ENCODE assay signal across 8 cellular contexts in genomic region chr16:79601092-79601977, GRCh38. TPM values are rescaled to one million over a fixed set of nuclear protein-coding genes. Genes with fewer than 3 reads are reported as not detected.
DNase-seq lines count a peak whose midpoint lies in the region; ATAC-seq and TF ChIP-seq lines count a peak whose summit lies in the region.

No MANE protein-coding gene starts in this region.

- H3K4me1 Mint-ChIP-seq in Calu3 (ENCODE audit: low read depth, unreplicated experiment), result peaks cover 24% of the 10 kb centered on the region

- no peaks in the 10 kb centered on the region for H3K9me3 Mint-ChIP-seq in Calu3 (ENCODE audit: low read depth, unreplicated experiment)

- BruUV-seq in Calu3 (replicated peaks; lab: Mats Ljungman, UMichigan), result no TSS peak

- H3K4me1 ChIP-seq in iPS DF 6.9 (ENCODE audit: control insufficient read depth, insufficient read depth, low read length), result peaks cover 2% of the 10 kb centered on the region; the same call in 1 of the 2 replicates

- H3K9me3 ChIP-seq in iPS DF 6.9 (ENCODE audit: control insufficient read depth, insufficient read depth, low read length), result no peaks in the 10 kb centered on the region

- peak; percentile 22 for DNase-seq in Calu3
- DNase-seq in NCI-H69 (lab: John Stamatoyannopoulos, UW), result peak; percentile 45
- no peak for DNase-seq in astrocyte of the cerebellum (ENCODE audit: low read depth)
- no peak for DNase-seq in iPS DF 6.9 (ENCODE audit: low read depth, low spot score)
- peak; percentile 32 for DNase-seq in renal cortical epithelial cell (ENCODE audit: low read depth)
- no peak for DNase-seq in NK-92 (lab: John Stamatoyannopoulos, UW; ENCODE audit: unreplicated experiment)

- H3K27ac Mint-ChIP-seq in Calu3 (ENCODE audit: unreplicated experiment), result peak overlapping the region; percentile 91

- no peak for ATAC-seq in HG03280 (IDR thresholded peaks at IDR 0.05; ENCODE audit: unreplicated experiment)
- no peak for ATAC-seq in GM21360 (IDR thresholded peaks at IDR 0.05; ENCODE audit: unreplicated experiment)

- H3K27me3 ChIP-seq in iPS DF 6.9 (ENCODE audit: control insufficient read depth, insufficient read depth, low read length), result peaks cover 2% of the 10 kb centered on the region; the same call in 1 of the 2 replicates

- in situ Hi-C loops in astrocyte of the cerebellum (cut with HindIII; ENCODE audit: low sequenced_read_pairs), result no loop called here

- no peaks in the 10 kb centered on the region for H3K36me3 ChIP-seq in iPS DF 6.9 (ENCODE audit: control insufficient read depth, insufficient read depth, low read length)

- no CpG with 5 or more reads among the region's 51 CpGs for WGBS in iPS DF 6.9 (ENCODE audit: insufficient coverage, insufficient read length)

- intact Hi-C loops in Calu3 (cut with micrococcal nuclease; ENCODE audit: unreplicated experiment), result loop anchor here (5.0 kb wide), 7 partner anchors 41 to 1359 kb away; no protein-coding TSS in a partner anchor

- H3K36me3 Mint-ChIP-seq in Calu3 (ENCODE audit: insufficient read depth, unreplicated experiment), result peaks cover 30% of the 10 kb centered on the region

- no peak for TF ChIP-seq CTCF in Calu3 (IDR thresholded peaks at IDR 0.05; ENCODE audit: unreplicated experiment)
- no peak for TF ChIP-seq CTCF in astrocyte of the cerebellum (IDR thresholded peaks at IDR 0.05; ENCODE audit: low read depth, low read length, missing control alignments)

- H3K4me3 ChIP-seq in astrocyte of the cerebellum (ENCODE audit: low read depth, low read length) (peak overlapping the region; percentile 62), iPS DF 6.9 (ENCODE audit: low read length) (peak overlapping the region; percentile 47; the same call in 1 of the 2 replicates)

- H3K4me3 Mint-ChIP-seq in Calu3 (ENCODE audit: low read depth, unreplicated experiment), result peak overlapping the region; percentile 81

- H3K27me3 Mint-ChIP-seq in Calu3 (ENCODE audit: unreplicated experiment), result peaks cover 63% of the 10 kb centered on the region

- CTCF ChIA-PET in Calu3 (lab: Charles Lee), result interaction anchor here (0.6 to 2.5 kb wide), 7 partner anchors 12 to 865 kb away, joined by 3 to 28 read pairs (median 5); no protein-coding TSS in a partner anchor

- H3K27ac ChIP-seq in iPS DF 6.9 (ENCODE audit: low read length), result no peak overlapping the region

RNA-seq across cellular contexts. Expression of gene MAF, which starts 0.8 kb away (rescaled TPM):
- total RNA-seq in Calu3 (2022), result 0.64 and 0.97 TPM in 2 replicates
- total RNA-seq in renal cortical epithelial cell, result 5.2 and 8.0 TPM in 2 replicates

Comparison
In these comparisons a context has a peak if more than half of its experiments do, and no peak if none do; other contexts are left out.
1. DNase-seq: peak in Calu3 (single experiment), NCI-H69 (single experiment) and renal cortical epithelial cell (single experiment); none in astrocyte of the cerebellum (single experiment), iPS DF 6.9 (single experiment) and NK-92 (single experiment).